8 cellular contexts compared by ENCODE assay signal in genomic region chr21:36260802-36261201, GRCh38. TPM values are rescaled to one million over a fixed set of nuclear protein-coding genes. Genes with fewer than 3 reads are reported as not detected.
DNase-seq lines count a peak whose midpoint lies in the region; ATAC-seq and TF ChIP-seq lines count a peak whose summit lies in the region.

No MANE protein-coding gene starts in this region.

- DNase-seq in heart right ventricle (no peak), right atrium auricular region (ENCODE audit: low spot score) (no peak), adipocyte (ENCODE audit: low read depth) (no peak), vagina (ENCODE audit: extremely low spot score in 2 of 2) (no peak), ACHN (no peak)
- no peak for DNase-seq in activated CD4-positive, alpha-beta T cell treated with anti-CD3 and anti-CD28 coated beads, Interleukin-2, amount 50 U/mL, for 48 hours

- H3K27ac ChIP-seq in heart right ventricle, result peak overlapping the region in 6 of 10 donors; percentile 74 to 92 (median 84)
- H3K27ac ChIP-seq in right atrium auricular region, result no peak overlapping the region
- H3K27ac ChIP-seq in muscle layer of colon (ENCODE audit: low read depth, low read length), result peak overlapping the region; percentile 6
- H3K27ac ChIP-seq in vagina, result peak overlapping the region; percentile 67

- in situ Hi-C loops in ACHN (cut with HindIII; ENCODE audit: low pct_ligation_motif_present, low pct_unique_long_range_greater_than_20kb, low sequenced_read_pairs), result no loop called here

- peaks cover 0 to 10% (median 0%) of the 10 kb centered on the region in 9 donors for H3K4me1 ChIP-seq in heart right ventricle
- peaks cover 0 to 3% of the 10 kb centered on the region in 2 donors for H3K4me1 ChIP-seq in right atrium auricular region
- no peaks in the 10 kb centered on the region for H3K4me1 ChIP-seq in adipocyte (ENCODE audit: control insufficient read depth, insufficient read depth, low read length)
- H3K4me1 ChIP-seq in muscle layer of colon (ENCODE audit: insufficient read depth, low read length), result peaks cover 6% of the 10 kb centered on the region
- H3K4me1 ChIP-seq in vagina, result peaks cover 4% of the 10 kb centered on the region

- H3K4me3 ChIP-seq in heart right ventricle (peak overlapping the region in 8 of 10 donors; percentile 31 to 65 (median 56)), right atrium auricular region (peak overlapping the region in 1 of 2 donors; percentile 47), adipocyte (ENCODE audit: low read length) (peak overlapping the region; percentile 90), muscle layer of colon (ENCODE audit: low read depth in 1 of 2, low read length in 2 of 2) (peak overlapping the region; percentile 25 to 64), vagina (peak overlapping the region; percentile 45 to 46)

- H3K36me3 ChIP-seq in heart right ventricle (peaks cover 0 to 67% (median 8%) of the 10 kb centered on the region in 9 donors), right atrium auricular region (no peaks in the 10 kb centered on the region), adipocyte (ENCODE audit: control insufficient read depth, insufficient read depth, low read length, severe bottlenecking) (peaks cover 3% of the 10 kb centered on the region), muscle layer of colon (ENCODE audit: insufficient read depth, low read length) (peaks cover 4% of the 10 kb centered on the region), vagina (peaks cover 0 to 5% of the 10 kb centered on the region in 2 donors)

- 94 to 95% methylated on average over 5 of the region's 5 CpGs for WGBS in heart right ventricle, 2 donors

- ATAC-seq in heart right ventricle, result no peak
- ATAC-seq in GM19351 (IDR thresholded peaks at IDR 0.05; ENCODE audit: unreplicated experiment), result no peak

- intact Hi-C loops in heart right ventricle (cut with DNase I), result loop anchor here in 3 of 10 donors (5.0 to 10.0 kb wide), 3 partner anchors 54 to 116 kb away; partner anchors contain the start of gene MORC3 (in 2 of the 3)
- intact Hi-C loops in vagina (cut with DNase I), result no loop called here

- TF ChIP-seq POLR2A in vagina (IDR thresholded peaks at IDR 0.05), result no peak

- H3K9ac ChIP-seq in adipocyte (ENCODE audit: low read length), result peak overlapping the region; percentile 86
- no peak overlapping the region for H3K9ac ChIP-seq in muscle layer of colon (ENCODE audit: low read length)

- H3K9me3 ChIP-seq in heart right ventricle, result no peaks in the 10 kb centered on the region
- H3K9me3 ChIP-seq in right atrium auricular region, result no peaks in the 10 kb centered on the region
- H3K9me3 ChIP-seq in adipocyte (ENCODE audit: control insufficient read depth, low read length), result no peaks in the 10 kb centered on the region
- no peaks in the 10 kb centered on the region for H3K9me3 ChIP-seq in muscle layer of colon (ENCODE audit: low read length)
- H3K9me3 ChIP-seq in vagina, result no peaks in the 10 kb centered on the region

- no peaks in the 10 kb centered on the region for H3K27me3 ChIP-seq in heart right ventricle
- no peaks in the 10 kb centered on the region for H3K27me3 ChIP-seq in right atrium auricular region
- no peaks in the 10 kb centered on the region for H3K27me3 ChIP-seq in adipocyte (replicated peaks; ENCODE audit: control insufficient read depth, insufficient read depth, low read length)
- no peaks in the 10 kb centered on the region for H3K27me3 ChIP-seq in muscle layer of colon (ENCODE audit: control insufficient read depth in 1 of 2, insufficient read depth in 2 of 2, low read length in 2 of 2)
- no peaks in the 10 kb centered on the region for H3K27me3 ChIP-seq in vagina

- TF ChIP-seq CTCF in heart right ventricle (IDR thresholded peaks at IDR 0.05) (peak in 1 of 9 donors; percentile 19), right atrium auricular region (IDR thresholded peaks at IDR 0.05) (peak in 1 of 2 donors; percentile 7), vagina (IDR thresholded peaks at IDR 0.05) (no peak)

RNA-seq across cellular contexts. Expression of gene MORC3, which starts 59.2 kb away (rescaled TPM):
- total RNA-seq in heart right ventricle, result 10 to 100 TPM; 14.6 to 21.2 (median 16.7) TPM
- 10 to 100 TPM in 1 of 2 donors, 1 to 10 TPM in 1; 5.5 to 15.0 TPM for polyA plus RNA-seq in heart right ventricle
- 10 to 100 TPM; 21.1 to 23.7 TPM for total RNA-seq in right atrium auricular region
- total RNA-seq in vagina, result 51.6 TPM

Comparison
In these comparisons a context has a peak if more than half of its experiments do, and no peak if none do; other contexts are left out.
1. H3K27ac ChIP-seq: peak in heart right ventricle (6 of 10), muscle layer of colon (single experiment) and vagina (single experiment); none in right atrium auricular region (0 of 2).